In genomic region chr12:79547735-79548347, GRCh38 we compare ENCODE assay signal across 8 cellular contexts.
DNase-seq lines count a peak whose midpoint lies in the region; ATAC-seq and TF ChIP-seq lines count a peak whose summit lies in the region.

No MANE protein-coding gene starts in this region.

- no peak for TF ChIP-seq POLR2A in IMR-90 (IDR thresholded peaks at IDR 0.05; ENCODE audit: low read depth, low read length)

- H3K4me1 ChIP-seq in IMR-90 (ENCODE audit: control insufficient read depth, insufficient read depth, low read length) (peaks cover 19% of the 10 kb centered on the region), SK-N-SH (ENCODE audit: control insufficient read depth in 1 of 2, insufficient read depth in 2 of 2, low read depth in 1 of 2, low read length in 1 of 2) (peaks cover 0 to 9% of the 10 kb centered on the region in 2 experiments; a peak in 3 of 4 replicates)

- peak; percentile 68 for TF ChIP-seq CTCF in IMR-90 (conservative IDR thresholded peaks at IDR 0.05; ENCODE audit: low read depth, low read length)
- peak; percentile 88 for TF ChIP-seq CTCF in SK-N-SH (IDR thresholded peaks at IDR 0.05)
- peak; percentile 91 for TF ChIP-seq CTCF in fibroblast of mammary gland (conservative IDR thresholded peaks at IDR 0.05; ENCODE audit: control insufficient read depth, insufficient read depth, low read depth, low read length)
- TF ChIP-seq CTCF in neural crest cell (conservative IDR thresholded peaks at IDR 0.05), result peak; percentile 81

- peaks cover 4% of the 10 kb centered on the region; the same call in 1 of the 2 replicates for H3K9me1 ChIP-seq in IMR-90 (ENCODE audit: insufficient read depth, low read length)

- H3K27ac Mint-ChIP-seq in activated CD4-positive, alpha-beta T cell treated with anti-CD3 and anti-CD28 coated beads for 36 hours, result no peak overlapping the region
- H3K27ac Mint-ChIP-seq in neural crest cell (ENCODE audit: unreplicated experiment), result no peak overlapping the region

- H3K4ac ChIP-seq in IMR-90 (ENCODE audit: low read depth, low read length), result peak overlapping the region; percentile 92

- H4K91ac ChIP-seq in IMR-90 (ENCODE audit: insufficient read depth, low read depth, low read length), result peak overlapping the region; percentile 91

- peak overlapping the region; percentile 90 for H3K23ac ChIP-seq in IMR-90 (ENCODE audit: low read depth, low read length)

- H3K27me3 Mint-ChIP-seq in activated CD4-positive, alpha-beta T cell treated with anti-CD3 and anti-CD28 coated beads for 36 hours, result no peaks in the 10 kb centered on the region
- H3K27me3 Mint-ChIP-seq in neural crest cell (ENCODE audit: low read depth), result no peaks in the 10 kb centered on the region

- CTCF ChIA-PET in activated CD4-positive, alpha-beta T cell treated with anti-CD3 and anti-CD28 coated beads for 36 hours (lab: Charles Lee), result interaction anchor here (0.6 to 1.0 kb wide), 7 partner anchors 10 to 720 kb away, joined by 3 to 4 read pairs (median 3); no protein-coding TSS in a partner anchor
- CTCF ChIA-PET in IMR-90 (lab: Yijun Ruan, JAX) (interaction anchor here (0.6 to 1.6 kb wide), 6 partner anchors 121 to 722 kb away, joined by 3 to 6 read pairs (median 3); no protein-coding TSS in a partner anchor), SK-N-SH (lab: Yijun Ruan, JAX) (interaction anchor here (0.6 to 1.4 kb wide), 16 partner anchors 9 to 1010 kb away, joined by 3 to 7 read pairs (median 4); partner anchors contain the start of gene PAWR)

- intact Hi-C loops in activated CD4-positive, alpha-beta T cell treated with anti-CD3 and anti-CD28 coated beads for 36 hours (cut with DNase I, micrococcal nuclease), result loop anchor here (1.0 to 5.0 kb wide), 3 partner anchors 190 to 724 kb away; no protein-coding TSS in a partner anchor
- intact Hi-C loops in IMR-90 (cut with micrococcal nuclease), result loop anchor here (1.0 kb wide), 4 partner anchors 124 to 387 kb away; partner anchors contain the start of gene PPP1R12A

- H2BK15ac ChIP-seq in IMR-90 (ENCODE audit: low read depth, low read length), result peak overlapping the region; percentile 57; the same call in 2 of the 3 replicates

- peak overlapping the region; percentile 53; the same call in 1 of the 2 replicates for H3K18ac ChIP-seq in IMR-90 (ENCODE audit: low read depth, low read length)

- peak; percentile 62 for TF ChIP-seq RAD21 in IMR-90 (IDR thresholded peaks at IDR 0.05; ENCODE audit: low read length)
- TF ChIP-seq RAD21 in SK-N-SH (IDR thresholded peaks at IDR 0.05; ENCODE audit: low read length), result peak; percentile 64

- peak overlapping the region; percentile 96 for H2AK5ac ChIP-seq in IMR-90 (ENCODE audit: low read depth, low read length)

- POLR2A ChIA-PET in activated CD4-positive, alpha-beta T cell treated with anti-CD3 and anti-CD28 coated beads for 36 hours (lab: Charles Lee), result no interaction called here
- POLR2A ChIA-PET in IMR-90 (lab: Charles Lee; ENCODE audit: unreplicated experiment) (no interaction called here), SK-N-SH (lab: Yijun Ruan, JAX) (no interaction called here)

- dilution Hi-C loops in IMR-90 (cut with HindIII; ENCODE audit: low sequenced_read_pairs, unreplicated experiment), result no loop called here

- H2AK9ac ChIP-seq in IMR-90 (replicated peaks; ENCODE audit: low read depth, low read length, poor library complexity), result peak overlapping the region; percentile 45

- H3K9me3 ChIP-seq in IMR-90 (ENCODE audit: control insufficient read depth, insufficient read depth, low read length) (no peaks in the 10 kb centered on the region), SK-N-SH (no peaks in the 10 kb centered on the region)

- no TSS peak for BruUV-seq in IMR-90 (replicated peaks; lab: Mats Ljungman, UMichigan)

- H4K20me1 ChIP-seq in IMR-90 (ENCODE audit: insufficient read depth, low read length) (no peaks in the 10 kb centered on the region), SK-N-SH (ENCODE audit: insufficient read depth) (no peaks in the 10 kb centered on the region)

- 6% methylated on average over 2 of the region's 5 CpGs; no CpG with 5 or more reads in 1 of the 2 experiments for WGBS in IMR-90 (ENCODE audit: extremely low coverage in 2 of 2, insufficient read length in 1 of 2), 2 experiments
- WGBS in SK-N-SH (ENCODE audit: low lambda C conversion rate), result 16% methylated on average over 5 of the region's 5 CpGs

- H2BK20ac ChIP-seq in IMR-90 (ENCODE audit: low read depth, low read length), result peak overlapping the region; percentile 91

- peak; percentile 37 for DNase-seq in activated CD4-positive, alpha-beta T cell treated with anti-CD3 and anti-CD28 coated beads for 36 hours
- no peak for DNase-seq in activated CD4-positive, alpha-beta T cell treated with anti-CD3 and anti-CD28 coated beads for 1 hour
- peak; percentile 83 for DNase-seq in IMR-90
- DNase-seq in SK-N-SH, result peak; percentile 56
- peak; percentile 74 for DNase-seq in fibroblast of mammary gland (ENCODE audit: low read depth)
- peak; percentile 39 for DNase-seq in neural crest cell (ENCODE audit: low read depth, low spot score)

- peak overlapping the region; percentile 19; the same call in 1 of the 2 replicates for H3K9ac ChIP-seq in IMR-90 (ENCODE audit: low read depth, low read length)
- peak overlapping the region; percentile 29; the same call in 1 of the 2 replicates for H3K9ac ChIP-seq in SK-N-SH

- no peak overlapping the region for H3K4me3 ChIP-seq in IMR-90 (ENCODE audit: insufficient read depth, low read depth, low read length)
- no peak overlapping the region for H3K4me3 ChIP-seq in SK-N-SH (ENCODE audit: low read depth in 2 of 2, low read length in 1 of 2)
- H3K4me3 ChIP-seq in fibroblast of mammary gland (ENCODE audit: control insufficient read depth, low read depth, low read length), result no peak overlapping the region

- H3K4me1 Mint-ChIP-seq in activated CD4-positive, alpha-beta T cell treated with anti-CD3 and anti-CD28 coated beads for 36 hours, result no peaks in the 10 kb centered on the region
- H3K4me1 Mint-ChIP-seq in neural crest cell, result peaks cover 5% of the 10 kb centered on the region

- peak overlapping the region; percentile 66 for H3K27ac ChIP-seq in IMR-90 (ENCODE audit: insufficient read depth, low read length)
- peak overlapping the region; percentile 25 to 62; a peak in 3 of 4 replicates for H3K27ac ChIP-seq in SK-N-SH (ENCODE audit: low read depth in 2 of 2, low read length in 1 of 2)

- peaks cover 31% of the 10 kb centered on the region for H3F3A ChIP-seq in SK-N-SH (replicated peaks; ENCODE audit: insufficient read depth)

- H3K36me3 ChIP-seq in IMR-90 (ENCODE audit: control insufficient read depth, insufficient read depth, low read length) (no peaks in the 10 kb centered on the region; the same call in 1 of the 2 replicates), SK-N-SH (replicated peaks in 1 of 2; ENCODE audit: control insufficient read depth in 1 of 2, insufficient read depth in 2 of 2, low read length in 1 of 2) (peaks cover 0 to 4% of the 10 kb centered on the region in 2 experiments)

- H3K36me3 Mint-ChIP-seq in activated CD4-positive, alpha-beta T cell treated with anti-CD3 and anti-CD28 coated beads for 36 hours (ENCODE audit: low read depth), result no peaks in the 10 kb centered on the region
- H3K36me3 Mint-ChIP-seq in neural crest cell (ENCODE audit: low read depth), result peaks cover 13% of the 10 kb centered on the region

- H3K27me3 ChIP-seq in IMR-90 (ENCODE audit: control insufficient read depth, insufficient read depth, low read length) (no peaks in the 10 kb centered on the region), SK-N-SH (ENCODE audit: insufficient read depth) (no peaks in the 10 kb centered on the region)

- peak overlapping the region; percentile 14 to 82; a peak in 3 of 4 replicates for H4K8ac ChIP-seq in IMR-90 (ENCODE audit: low read depth in 2 of 2, low read length in 2 of 2)

- H2BK120ac ChIP-seq in IMR-90 (ENCODE audit: low read depth, low read length), result peak overlapping the region; percentile 96

- 0 out of 4 replicates have a peak, but pooled peaks cover 0 to 6% of the 10 kb centered on the region in 2 experiments for H3K79me1 ChIP-seq in IMR-90 (ENCODE audit: low read depth in 1 of 2, low read length in 2 of 2)

- ATAC-seq in activated CD4-positive, alpha-beta T cell treated with anti-CD3 and anti-CD28 coated beads for 36 hours, result no peak
- ATAC-seq in GM21447 (IDR thresholded peaks at IDR 0.05; ENCODE audit: unreplicated experiment), result peak; percentile 78
- ATAC-seq in IMR-90 (ENCODE audit: low read depth), result peak; percentile 68
- no peak for ATAC-seq in GM21526 (IDR thresholded peaks at IDR 0.05; ENCODE audit: low FRiP score, unreplicated experiment)

- no peaks in the 10 kb centered on the region for H3K9me2 ChIP-seq in SK-N-SH

- H3K4me2 ChIP-seq in IMR-90 (ENCODE audit: low read depth, low read length) (peak overlapping the region; percentile 49; the same call in 1 of the 2 replicates), SK-N-SH (peak overlapping the region; percentile 50)

- no peak overlapping the region for H3K4me3 Mint-ChIP-seq in activated CD4-positive, alpha-beta T cell treated with anti-CD3 and anti-CD28 coated beads for 36 hours
- H3K4me3 Mint-ChIP-seq in neural crest cell, result no peak overlapping the region

- H2BK5ac ChIP-seq in IMR-90 (ENCODE audit: low read depth, low read length, poor library complexity, severe bottlenecking), result peak overlapping the region; percentile 72

- H4K5ac ChIP-seq in IMR-90 (ENCODE audit: low read depth, low read length), result peak overlapping the region; percentile 47

- peak overlapping the region; percentile 65 for H3K14ac ChIP-seq in IMR-90 (replicated peaks; ENCODE audit: low read depth, low read length)

- H3K9me3 Mint-ChIP-seq in activated CD4-positive, alpha-beta T cell treated with anti-CD3 and anti-CD28 coated beads for 36 hours (ENCODE audit: low read depth), result peaks cover under 1% of the 10 kb centered on the region
- no peaks in the 10 kb centered on the region for H3K9me3 Mint-ChIP-seq in neural crest cell

- in situ Hi-C loops in IMR-90 (cut with MboI; ENCODE audit: low sequenced_read_pairs), result loop anchor here (5.0 kb wide), 1 partner anchor 141 kb away; no protein-coding TSS in a partner anchor

- peak overlapping the region; percentile 71 for H3K56ac ChIP-seq in IMR-90 (ENCODE audit: extremely low read depth, insufficient read depth, low read length)

- no peak for TF ChIP-seq EP300 in SK-N-SH (IDR thresholded peaks at IDR 0.05; ENCODE audit: borderline replicate concordance in 1 of 2, low read depth in 1 of 2, low read length in 1 of 2)

- no peaks in the 10 kb centered on the region for H3K79me2 ChIP-seq in SK-N-SH (ENCODE audit: insufficient read depth)

- peak overlapping the region; percentile 53 for H2AFZ ChIP-seq in IMR-90 (replicated peaks; ENCODE audit: low read length, poor library complexity)
- H2AFZ ChIP-seq in SK-N-SH (ENCODE audit: low read depth), result peak overlapping the region; percentile 43; the same call in 1 of the 2 replicates

TF ChIP-seq in IMR-90, 13 proteins besides CTCF, POLR2A, EP300 and RAD21 (continues in another document):
- TF ChIP-seq RCOR1 (IDR thresholded peaks at IDR 0.05; ENCODE audit: insufficient replicate concordance, low read length), result no peak
- peak; percentile 60 for TF ChIP-seq SMC3 (IDR thresholded peaks at IDR 0.05; ENCODE audit: low read depth, low read length)
- no peak for TF ChIP-seq RFX5 (IDR thresholded peaks at IDR 0.05; ENCODE audit: low read depth, low read length)

TF ChIP-seq in SK-N-SH, 30 proteins besides CTCF, POLR2A, EP300 and RAD21:
- TF ChIP-seq SMC3 (IDR thresholded peaks at IDR 0.05; ENCODE audit: low read depth, low read length), result peak; percentile 57
- no peak for TF ChIP-seq FOXJ3 (CRISPR knock-in tag; IDR thresholded peaks at IDR 0.05)

Comparison
In these comparisons a context has a peak if more than half of its experiments do, and no peak if none do; other contexts are left out.
1. ATAC-seq: peak in GM21447 (single experiment) and IMR-90 (single experiment); none in activated CD4-positive, alpha-beta T cell treated with anti-CD3 and anti-CD28 coated beads for 36 hours (single experiment) and GM21526 (single experiment).
2. Peak in every context shown above with its lines, with median percentiles within 50 percentile points of each other: CTCF ChIP-seq.